In genomic region chr2:120442541-120442922, GRCh38 we compare ENCODE assay signal across 9 cellular contexts.
DNase-seq lines count a peak whose midpoint lies in the region; ATAC-seq, FAIRE-seq and TF ChIP-seq lines count a peak whose summit lies in the region.
"Had no signal": no experiment of that assay in that cellular context is flagged by ENCODE, and none has a peak within 500 bp of the region (broad histone marks: within the 10 kb centered on the region; RNA-seq: fewer than 3 reads in every experiment).

No MANE protein-coding gene starts in this region.

- WGBS in right cardiac atrium, result 3% methylated on average over 16 of the region's 16 CpGs

- peak in 1 of 2 donors; percentile 19 for ATAC-seq in right cardiac atrium

- H3K27ac Mint-ChIP-seq in activated naive CD8-positive, alpha-beta T cell treated with anti-CD3 and anti-CD28 coated beads for 36 hours, result no peak overlapping the region
- peak overlapping the region; percentile 91 for H3K27ac Mint-ChIP-seq in progenitor cell of endocrine pancreas

- H3K9me3 Mint-ChIP-seq in activated naive CD8-positive, alpha-beta T cell treated with anti-CD3 and anti-CD28 coated beads for 36 hours, result no peaks in the 10 kb centered on the region
- no peaks in the 10 kb centered on the region for H3K9me3 Mint-ChIP-seq in progenitor cell of endocrine pancreas (ENCODE audit: low read depth)

- H3K4me3 Mint-ChIP-seq in activated naive CD8-positive, alpha-beta T cell treated with anti-CD3 and anti-CD28 coated beads for 36 hours, result peak overlapping the region; percentile 58
- H3K4me3 Mint-ChIP-seq in progenitor cell of endocrine pancreas (ENCODE audit: low read depth), result peak overlapping the region; percentile 80

- no peak for TF ChIP-seq CTCF in progenitor cell of endocrine pancreas (IDR thresholded peaks at IDR 0.05; ENCODE audit: unreplicated experiment)

- H3K27ac ChIP-seq in right cardiac atrium (ENCODE audit: low read length), result no peak overlapping the region

- H3K4me1 ChIP-seq in ES-I3 (ENCODE audit: insufficient read depth, low read length) (no peaks in the 10 kb centered on the region; the same call in 1 of the 2 replicates), right cardiac atrium (ENCODE audit: control insufficient read depth, insufficient read depth, low read length) (no peaks in the 10 kb centered on the region)

- peak overlapping the region; percentile 40 for H3K4me3 ChIP-seq in right cardiac atrium (ENCODE audit: low read length)

- H3K4me1 Mint-ChIP-seq in activated naive CD8-positive, alpha-beta T cell treated with anti-CD3 and anti-CD28 coated beads for 36 hours, result peaks cover 2% of the 10 kb centered on the region
- peaks cover 14% of the 10 kb centered on the region for H3K4me1 Mint-ChIP-seq in progenitor cell of endocrine pancreas (ENCODE audit: low read depth)

- no peaks in the 10 kb centered on the region for H3K36me3 Mint-ChIP-seq in activated naive CD8-positive, alpha-beta T cell treated with anti-CD3 and anti-CD28 coated beads for 36 hours
- H3K36me3 Mint-ChIP-seq in progenitor cell of endocrine pancreas (ENCODE audit: insufficient read depth), result no peaks in the 10 kb centered on the region

- no peak for DNase-seq in activated naive CD8-positive, alpha-beta T cell treated with anti-CD3 and anti-CD28 coated beads for 36 hours
- DNase-seq in right cardiac atrium (no peak), progenitor cell of endocrine pancreas (ENCODE audit: low spot score, unreplicated experiment) (no peak), cerebellar nuclear complex (lab: John Stamatoyannopoulos, UW) (no peak), activated gamma-delta T cell treated with Interleukin-2 at 50 U/mL for 16 hours (no peak), GM19239 (ENCODE audit: insufficient read length, low spot score) (no peak), anterior cingulate cortex (lab: John Stamatoyannopoulos, UW) (no peak)
- DNase-seq: GDM1 had no signal

- H3K27me3 ChIP-seq in right cardiac atrium (ENCODE audit: control insufficient read depth, insufficient read depth), result no peaks in the 10 kb centered on the region

- intact Hi-C loops in right cardiac atrium (cut with DNase I), result no loop called here

- H3K27me3 Mint-ChIP-seq in activated naive CD8-positive, alpha-beta T cell treated with anti-CD3 and anti-CD28 coated beads for 36 hours, result peaks cover 42% of the 10 kb centered on the region
- peaks cover 40% of the 10 kb centered on the region for H3K27me3 Mint-ChIP-seq in progenitor cell of endocrine pancreas

- H3K9ac ChIP-seq in ES-I3 (ENCODE audit: low read depth, low read length), result peak overlapping the region; percentile 54

- no peaks in the 10 kb centered on the region for H3K9me3 ChIP-seq in ES-I3 (ENCODE audit: control insufficient read depth, insufficient read depth, low read length)
- H3K9me3 ChIP-seq in right cardiac atrium (ENCODE audit: control insufficient read depth, low read length), result no peaks in the 10 kb centered on the region

- no peak for FAIRE-seq in GM19239 (lab: Jason Lieb, UNC)

- H3K36me3 ChIP-seq in ES-I3 (ENCODE audit: insufficient read depth, low read length), result no peaks in the 10 kb centered on the region
